8 cellular contexts compared by ENCODE assay signal in the genomic region with DNA sequence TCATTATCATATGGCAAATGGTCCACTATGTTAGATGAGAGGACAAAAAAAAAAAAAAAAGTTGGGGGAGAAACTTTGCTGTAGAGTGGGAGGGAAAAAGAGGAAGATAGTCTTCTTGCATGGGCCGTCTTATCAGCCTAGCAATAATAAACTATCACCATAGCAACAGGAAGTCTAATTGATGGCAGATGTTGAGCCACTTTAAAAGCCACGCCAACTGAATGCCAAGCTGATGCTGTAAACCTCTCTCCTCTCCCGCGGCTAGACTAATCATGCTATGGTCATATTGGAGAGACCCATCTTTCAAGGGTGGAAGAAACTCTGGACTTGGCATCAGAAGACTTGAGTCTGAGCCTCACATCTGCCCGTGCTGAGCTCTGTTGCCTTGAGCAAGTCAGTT.
A peak's percentile ranks its signal among the peaks of the same experiment; 100 is the strongest.
DNase-seq lines count a peak whose midpoint lies in the region; ATAC-seq and TF ChIP-seq lines count a peak whose summit lies in the region.

No MANE protein-coding gene starts in this region.

- no peak overlapping the region for H3K4me3 Mint-ChIP-seq in osteocyte (ENCODE audit: unreplicated experiment)

- peak overlapping the region; percentile 77 for H3K27ac Mint-ChIP-seq in osteocyte (ENCODE audit: unreplicated experiment)

- H3K27me3 Mint-ChIP-seq in osteocyte (ENCODE audit: unreplicated experiment): no peaks in the 10 kb centered on the region

- no peak for ATAC-seq in HG02840 (IDR thresholded peaks at IDR 0.05; ENCODE audit: low FRiP score, unreplicated experiment)

- H3K36me3 Mint-ChIP-seq in osteocyte (ENCODE audit: unreplicated experiment): no peaks in the 10 kb centered on the region

- peaks cover 24% of the 10 kb centered on the region for H3K4me1 Mint-ChIP-seq in osteocyte (ENCODE audit: unreplicated experiment)

- in situ Hi-C loops in astrocyte of the spinal cord (cut with HindIII; ENCODE audit: low sequenced_read_pairs): no loop called here

- TF ChIP-seq CTCF in astrocyte of the spinal cord (IDR thresholded peaks at IDR 0.05; ENCODE audit: low read depth, low read length): no peak
- TF ChIP-seq CTCF in osteocyte (IDR thresholded peaks at IDR 0.05): no peak

- H3K9me3 Mint-ChIP-seq in osteocyte (ENCODE audit: unreplicated experiment): no peaks in the 10 kb centered on the region

- H3K4me3 ChIP-seq in astrocyte of the spinal cord (ENCODE audit: low read depth, low read length): no peak overlapping the region

- DNase-seq in GM03348 (ENCODE audit: low spot score) (peak; percentile 81), NCI-H2107 treated with DMSO at 0.1 percent for 48 hours (lab: John Stamatoyannopoulos, UW; ENCODE audit: unreplicated experiment) (peak; percentile 63), astrocyte of the spinal cord (ENCODE audit: low read depth, low spot score) (peak; percentile 88), osteocyte (ENCODE audit: extremely low spot score, unreplicated experiment) (no peak), hippocampal formation (lab: John Stamatoyannopoulos, UW) (no peak), superior temporal gyrus (ENCODE audit: extremely low spot score) (no peak), retina (no peak)

Comparison
In these comparisons a context has a peak if more than half of its experiments do, and no peak if none do; other contexts are left out.
1. DNase-seq: peak in GM03348 (single experiment), NCI-H2107 treated with DMSO at 0.1 percent for 48 hours (single experiment) and astrocyte of the spinal cord (single experiment); none in osteocyte (single experiment), hippocampal formation (0 of 2), superior temporal gyrus (single experiment) and retina (single experiment).